ENCODE assay signal across 8 cellular contexts in the genomic region with DNA sequence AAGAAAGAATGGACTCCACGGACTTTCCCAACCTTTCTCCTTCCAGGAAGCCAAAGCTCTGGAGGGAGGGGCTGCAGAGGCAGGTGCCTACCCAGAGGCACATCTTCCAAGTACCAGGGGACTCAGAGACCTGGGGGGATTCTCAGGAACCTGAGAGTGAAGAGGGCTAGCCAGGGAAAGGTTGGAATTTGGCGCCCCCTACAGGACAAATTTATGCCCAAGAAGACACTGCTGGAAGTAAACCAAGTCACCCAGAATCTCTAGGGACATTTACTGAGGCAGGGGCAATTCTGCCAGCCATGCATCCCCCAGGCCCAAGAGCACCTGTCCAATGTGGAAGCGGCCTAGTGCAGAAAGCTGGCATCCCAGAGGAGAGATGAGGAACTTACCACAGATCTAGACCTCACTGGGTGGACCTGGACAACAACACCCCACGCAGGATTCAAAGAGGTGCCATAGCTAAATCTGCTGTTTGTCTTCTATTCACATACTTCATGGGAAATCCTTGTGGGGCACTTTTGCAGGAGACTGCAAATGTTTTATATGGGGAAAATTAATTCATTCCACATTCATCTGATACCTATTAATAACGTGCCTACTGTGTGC. TPM values are rescaled to one million over a fixed set of nuclear protein-coding genes. Genes with fewer than 3 reads are reported as not detected.
DNase-seq lines count a peak whose midpoint lies in the region; ATAC-seq, FAIRE-seq and TF ChIP-seq lines count a peak whose summit lies in the region.

No MANE protein-coding gene starts in this region.

- no peak overlapping the region for H3K4me3 Mint-ChIP-seq in CD4-positive, alpha-beta T cell

- H3K4me3 ChIP-seq in heart right ventricle, result no peak overlapping the region

- 50 to 53% methylated on average over 5 of the region's 5 CpGs for WGBS in heart right ventricle, 2 donors

- H3K4me1 Mint-ChIP-seq in CD4-positive, alpha-beta T cell (ENCODE audit: low read depth), result no peaks in the 10 kb centered on the region

- no peaks in the 10 kb centered on the region for H3K27me3 Mint-ChIP-seq in CD4-positive, alpha-beta T cell

- H3K36me3 ChIP-seq in heart right ventricle, result no peaks in the 10 kb centered on the region

- peaks cover 0 to 11% (median 0%) of the 10 kb centered on the region in 9 donors for H3K4me1 ChIP-seq in heart right ventricle

- no peaks in the 10 kb centered on the region for H3K9me3 Mint-ChIP-seq in CD4-positive, alpha-beta T cell

- peak; percentile 54 for TF ChIP-seq CTCF in CD4-positive, alpha-beta T cell (IDR thresholded peaks at IDR 0.05)
- TF ChIP-seq CTCF in heart right ventricle (IDR thresholded peaks at IDR 0.05), result peak; percentile 51 to 80 (median 66)

- POLR2A ChIA-PET in CD4-positive, alpha-beta T cell (lab: Charles Lee), result no interaction called here

- H3K27ac ChIP-seq in CD4-positive, alpha-beta T cell (ENCODE audit: low read depth, low read length), result no peak overlapping the region
- H3K27ac ChIP-seq in heart right ventricle, result no peak overlapping the region

- DNase-seq in CD4-positive, alpha-beta T cell, result peak in 6 of 10 experiments; percentile 6 to 20 (median 10)
- peak; percentile 38 for DNase-seq in GM19239 (ENCODE audit: insufficient read length, low spot score)
- DNase-seq in NCI-H226, result peak; percentile 8
- peak; percentile 11 for DNase-seq in activated T-cell treated with anti-CD3 and anti-CD28 coated beads for 4 hours
- peak in 1 of 2 donors; percentile 32 for DNase-seq in heart right ventricle
- DNase-seq in stimulated activated CD4-positive, alpha-beta T cell treated with anti-CD3 and anti-CD28 coated beads, Interleukin-12 subunit alpha, Interleukin-12 subunit beta, amount 100 ng/mL, for 24 hours (ENCODE audit: low read depth in 2 of 2), result peak; percentile 5 to 32
- no peak for DNase-seq in NOMO-1 treated with DMSO at 0.1 percent for 48 hours (lab: John Stamatoyannopoulos, UW; ENCODE audit: unreplicated experiment)
- DNase-seq in sciatic nerve (ENCODE audit: low spot score), result no peak

- H3K27me3 ChIP-seq in CD4-positive, alpha-beta T cell (ENCODE audit: control insufficient read depth, insufficient read depth, low read length), result no peaks in the 10 kb centered on the region
- H3K27me3 ChIP-seq in heart right ventricle, result no peaks in the 10 kb centered on the region

- CTCF ChIA-PET in CD4-positive, alpha-beta T cell (lab: Charles Lee), result no interaction called here

- no peak for ATAC-seq in CD4-positive, alpha-beta T cell (ENCODE audit: poor library complexity)
- peak in 2 of 8 donors; percentile 42 to 55 for ATAC-seq in heart right ventricle
- no peak for ATAC-seq in sciatic nerve

- FAIRE-seq in GM19239 (lab: Jason Lieb, UNC), result peak; percentile 14

- intact Hi-C loops in CD4-positive, alpha-beta T cell (cut with DNase I, micrococcal nuclease), result loop anchor here in 1 of 2 experiments (5.0 kb wide), 1 partner anchor 55 kb away; no protein-coding TSS in a partner anchor
- intact Hi-C loops in heart right ventricle (cut with DNase I) (loop anchor here in 5 of 10 donors (2.0 to 10.0 kb wide), 4 partner anchors 265 to 400 kb away; no protein-coding TSS in a partner anchor), sciatic nerve (cut with DNase I) (no loop called here)

- no peak overlapping the region for H3K27ac Mint-ChIP-seq in CD4-positive, alpha-beta T cell

- no peaks in the 10 kb centered on the region for H3K36me3 Mint-ChIP-seq in CD4-positive, alpha-beta T cell (ENCODE audit: low read depth)

- no peaks in the 10 kb centered on the region for H3K9me3 ChIP-seq in CD4-positive, alpha-beta T cell (ENCODE audit: control insufficient read depth, low read length)
- H3K9me3 ChIP-seq in heart right ventricle, result no peaks in the 10 kb centered on the region

RNA-seq across cellular contexts. Expression of a gene that starts 25.9 kb away (rescaled TPM):
- total RNA-seq in CD4-positive, alpha-beta T cell, result 1 to 10 TPM; 5.4 to 5.6 TPM
- 1 to 10 TPM; 2.2 to 7.5 (median 4.2) TPM for total RNA-seq in heart right ventricle
- 1 to 10 TPM; 2.2 to 4.2 TPM for polyA plus RNA-seq in heart right ventricle
- 7.8 TPM for total RNA-seq in sciatic nerve

RNA-seq across cellular contexts. Expression of a gene that starts 58.8 kb away (rescaled TPM):
- total RNA-seq in CD4-positive, alpha-beta T cell, result 1 to 10 TPM in 1 of 2 experiments, under 1 TPM in 1; 0.53 to 1.0 TPM
- 100 to 1,000 TPM in 6 of 10 donors, 10 to 100 TPM in 4; 60.5 to 145 (median 113) TPM for total RNA-seq in heart right ventricle
- 10 to 100 TPM; 23.1 to 67.5 TPM for polyA plus RNA-seq in heart right ventricle
- total RNA-seq in sciatic nerve, result 38.1 TPM

Comparison
In these comparisons a context has a peak if more than half of its experiments do, and no peak if none do; other contexts are left out.
1. DNase-seq: peak in CD4-positive, alpha-beta T cell (6 of 10), GM19239 (single experiment), NCI-H226 (single experiment), activated T-cell treated with anti-CD3 and anti-CD28 coated beads for 4 hours (single experiment) and stimulated activated CD4-positive, alpha-beta T cell treated with anti-CD3 and anti-CD28 coated beads, Interleukin-12 subunit alpha, Interleukin-12 subunit beta, amount 100 ng/mL, for 24 hours (2 of 2); none in NOMO-1 treated with DMSO at 0.1 percent for 48 hours (single experiment) and sciatic nerve (single experiment).
2. RNA of a gene that starts 58.8 kb away (total RNA-seq): 60.5 to 145 TPM in heart right ventricle and 38.1 TPM in sciatic nerve (single experiment); 0.53 to 1.0 TPM in CD4-positive, alpha-beta T cell; every median in the first group is over 10 times any median in the second.